1 cellular context compared by ENCODE assay signal in the genomic region with DNA sequence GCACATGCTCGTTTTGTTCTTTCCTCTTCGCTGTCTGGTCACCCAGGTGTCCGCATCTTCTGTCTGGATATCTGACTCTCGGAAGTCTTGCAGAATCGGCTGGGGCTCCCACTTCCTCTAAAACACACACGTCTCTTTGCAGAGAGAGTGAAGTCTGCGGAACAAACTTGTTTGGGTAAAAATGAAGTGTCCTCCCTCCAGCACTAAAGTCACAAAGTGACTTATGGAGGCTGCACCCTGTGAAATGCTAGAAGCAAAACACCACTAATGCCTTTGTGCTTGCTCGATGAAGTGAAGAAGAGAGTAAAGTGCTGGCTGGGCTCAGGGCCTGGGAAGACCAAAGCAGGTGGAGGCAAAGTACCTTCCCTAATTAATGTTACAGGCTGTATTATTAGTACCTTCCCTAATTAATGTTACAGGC.
A peak's percentile ranks its signal among the peaks of the same experiment; 100 is the strongest.
TF ChIP-seq lines count a peak whose summit lies in the region.

No MANE protein-coding gene starts in this region.

TF ChIP-seq in HEK293, 187 proteins besides CTCF, POLR2A, EP300 and RAD21 (continued from another document):
- TF ChIP-seq MZF1 (tag by site-specific recombination; IDR thresholded peaks at IDR 0.05; ENCODE audit: borderline replicate concordance) (peak; percentile 66; the same call in 1 of the 2 replicates), ZNF610 (tag by site-specific recombination; IDR thresholded peaks at IDR 0.05; ENCODE audit: borderline replicate concordance) (no peak), GLIS2 (tag by site-specific recombination; IDR thresholded peaks at IDR 0.05) (no peak), ZNF561 (tag by site-specific recombination; IDR thresholded peaks at IDR 0.05; ENCODE audit: borderline replicate concordance) (peak; percentile 21; the same call in 1 of the 2 replicates), ZNF701 (tag by site-specific recombination; IDR thresholded peaks at IDR 0.05) (no peak), ZNF558 (tag by site-specific recombination; IDR thresholded peaks at IDR 0.05) (no peak), ZNF501 (tag by site-specific recombination; IDR thresholded peaks at IDR 0.05) (no peak), ZEB2 (tag by site-specific recombination; IDR thresholded peaks at IDR 0.05) (no peak), SP7 (tag by site-specific recombination; IDR thresholded peaks at IDR 0.05) (no peak), ZBTB8A (tag by site-specific recombination; IDR thresholded peaks at IDR 0.05) (no peak), ZNF585B (tag by site-specific recombination; IDR thresholded peaks at IDR 0.05) (no peak), GLIS1 (tag by site-specific recombination; IDR thresholded peaks at IDR 0.05) (0 out of 2 replicates have a peak, but pooled peaks have one; percentile 6), FEZF1 (tag by site-specific recombination; IDR thresholded peaks at IDR 0.05) (peak; percentile 70), KLF1 (tag by site-specific recombination; IDR thresholded peaks at IDR 0.05) (no peak), ZNF777 (tag by site-specific recombination; IDR thresholded peaks at IDR 0.05; ENCODE audit: borderline replicate concordance) (no peak), SP2 (tag by site-specific recombination; IDR thresholded peaks at IDR 0.05) (no peak), TRIM28 (IDR thresholded peaks at IDR 0.05; ENCODE audit: borderline replicate concordance, low read length) (peak; percentile 41; the same call in 1 of the 2 replicates), WT1 (tag by site-specific recombination; IDR thresholded peaks at IDR 0.05) (peak; percentile 68), HOXA7 (CRISPR knock-in tag; IDR thresholded peaks at IDR 0.05; ENCODE audit: borderline replicate concordance) (no peak), ZBTB17 (tag by site-specific recombination; IDR thresholded peaks at IDR 0.05) (no peak), TCF7L2 (IDR thresholded peaks at IDR 0.05; ENCODE audit: borderline replicate concordance, low read depth, low read length) (no peak), ZNF311 (tag by site-specific recombination; IDR thresholded peaks at IDR 0.05; ENCODE audit: borderline replicate concordance) (no peak), ZNF664 (tag by site-specific recombination; IDR thresholded peaks at IDR 0.05) (no peak), ZNF404 (tag by site-specific recombination; IDR thresholded peaks at IDR 0.05) (no peak), ZNF114 (tag by site-specific recombination; IDR thresholded peaks at IDR 0.05) (no peak), ZNF48 (tag by site-specific recombination; IDR thresholded peaks at IDR 0.05) (no peak), ZNF2 (tag by site-specific recombination; IDR thresholded peaks at IDR 0.05) (no peak)
- TF ChIP-seq, protein P1, sequence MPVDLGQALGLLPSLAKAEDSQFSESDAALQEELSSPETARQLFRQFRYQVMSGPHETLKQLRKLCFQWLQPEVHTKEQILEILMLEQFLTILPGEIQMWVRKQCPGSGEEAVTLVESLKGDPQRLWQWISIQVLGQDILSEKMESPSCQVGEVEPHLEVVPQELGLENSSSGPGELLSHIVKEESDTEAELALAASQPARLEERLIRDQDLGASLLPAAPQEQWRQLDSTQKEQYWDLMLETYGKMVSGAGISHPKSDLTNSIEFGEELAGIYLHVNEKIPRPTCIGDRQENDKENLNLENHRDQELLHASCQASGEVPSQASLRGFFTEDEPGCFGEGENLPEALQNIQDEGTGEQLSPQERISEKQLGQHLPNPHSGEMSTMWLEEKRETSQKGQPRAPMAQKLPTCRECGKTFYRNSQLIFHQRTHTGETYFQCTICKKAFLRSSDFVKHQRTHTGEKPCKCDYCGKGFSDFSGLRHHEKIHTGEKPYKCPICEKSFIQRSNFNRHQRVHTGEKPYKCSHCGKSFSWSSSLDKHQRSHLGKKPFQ (tag by site-specific recombination; IDR thresholded peaks at IDR 0.05): no peak
- TF ChIP-seq, protein P2, sequence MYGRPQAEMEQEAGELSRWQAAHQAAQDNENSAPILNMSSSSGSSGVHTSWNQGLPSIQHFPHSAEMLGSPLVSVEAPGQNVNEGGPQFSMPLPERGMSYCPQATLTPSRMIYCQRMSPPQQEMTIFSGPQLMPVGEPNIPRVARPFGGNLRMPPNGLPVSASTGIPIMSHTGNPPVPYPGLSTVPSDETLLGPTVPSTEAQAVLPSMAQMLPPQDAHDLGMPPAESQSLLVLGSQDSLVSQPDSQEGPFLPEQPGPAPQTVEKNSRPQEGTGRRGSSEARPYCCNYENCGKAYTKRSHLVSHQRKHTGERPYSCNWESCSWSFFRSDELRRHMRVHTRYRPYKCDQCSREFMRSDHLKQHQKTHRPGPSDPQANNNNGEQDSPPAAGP (tag by site-specific recombination; IDR thresholded peaks at IDR 0.05): no peak
- TF ChIP-seq, protein P3, sequence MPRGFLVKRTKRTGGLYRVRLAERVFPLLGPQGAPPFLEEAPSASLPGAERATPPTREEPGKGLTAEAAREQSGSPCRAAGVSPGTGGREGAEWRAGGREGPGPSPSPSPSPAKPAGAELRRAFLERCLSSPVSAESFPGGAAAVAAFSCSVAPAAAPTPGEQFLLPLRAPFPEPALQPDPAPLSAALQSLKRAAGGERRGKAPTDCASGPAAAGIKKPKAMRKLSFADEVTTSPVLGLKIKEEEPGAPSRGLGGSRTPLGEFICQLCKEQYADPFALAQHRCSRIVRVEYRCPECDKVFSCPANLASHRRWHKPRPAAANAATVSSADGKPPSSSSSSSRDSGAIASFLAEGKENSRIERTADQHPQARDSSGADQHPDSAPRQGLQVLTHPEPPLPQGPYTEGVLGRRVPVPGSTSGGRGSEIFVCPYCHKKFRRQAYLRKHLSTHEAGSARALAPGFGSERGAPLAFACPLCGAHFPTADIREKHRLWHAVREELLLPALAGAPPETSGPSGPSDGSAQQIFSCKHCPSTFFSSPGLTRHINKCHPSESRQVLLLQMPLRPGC (tag by site-specific recombination; IDR thresholded peaks at IDR 0.05): no peak
- TF ChIP-seq, protein P4, sequence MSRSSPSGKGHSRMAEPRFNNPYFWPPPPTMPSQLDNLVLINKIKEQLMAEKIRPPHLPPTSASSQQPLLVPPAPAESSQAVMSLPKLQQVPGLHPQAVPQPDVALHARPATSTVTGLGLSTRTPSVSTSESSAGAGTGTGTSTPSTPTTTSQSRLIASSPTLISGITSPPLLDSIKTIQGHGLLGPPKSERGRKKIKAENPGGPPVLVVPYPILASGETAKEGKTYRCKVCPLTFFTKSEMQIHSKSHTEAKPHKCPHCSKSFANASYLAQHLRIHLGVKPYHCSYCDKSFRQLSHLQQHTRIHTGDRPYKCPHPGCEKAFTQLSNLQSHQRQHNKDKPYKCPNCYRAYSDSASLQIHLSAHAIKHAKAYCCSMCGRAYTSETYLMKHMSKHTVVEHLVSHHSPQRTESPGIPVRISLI (tag by site-specific recombination; IDR thresholded peaks at IDR 0.05): no peak
- TF ChIP-seq, protein P5, sequence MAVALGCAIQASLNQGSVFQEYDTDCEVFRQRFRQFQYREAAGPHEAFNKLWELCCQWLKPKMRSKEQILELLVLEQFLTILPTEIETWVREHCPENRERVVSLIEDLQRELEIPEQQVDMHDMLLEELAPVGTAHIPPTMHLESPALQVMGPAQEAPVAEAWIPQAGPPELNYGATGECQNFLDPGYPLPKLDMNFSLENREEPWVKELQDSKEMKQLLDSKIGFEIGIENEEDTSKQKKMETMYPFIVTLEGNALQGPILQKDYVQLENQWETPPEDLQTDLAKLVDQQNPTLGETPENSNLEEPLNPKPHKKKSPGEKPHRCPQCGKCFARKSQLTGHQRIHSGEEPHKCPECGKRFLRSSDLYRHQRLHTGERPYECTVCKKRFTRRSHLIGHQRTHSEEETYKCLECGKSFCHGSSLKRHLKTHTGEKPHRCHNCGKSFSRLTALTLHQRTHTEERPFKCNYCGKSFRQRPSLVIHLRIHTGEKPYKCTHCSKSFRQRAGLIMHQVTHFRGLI (tag by site-specific recombination; IDR thresholded peaks at IDR 0.05): peak; percentile 94
- TF ChIP-seq, protein P6, sequence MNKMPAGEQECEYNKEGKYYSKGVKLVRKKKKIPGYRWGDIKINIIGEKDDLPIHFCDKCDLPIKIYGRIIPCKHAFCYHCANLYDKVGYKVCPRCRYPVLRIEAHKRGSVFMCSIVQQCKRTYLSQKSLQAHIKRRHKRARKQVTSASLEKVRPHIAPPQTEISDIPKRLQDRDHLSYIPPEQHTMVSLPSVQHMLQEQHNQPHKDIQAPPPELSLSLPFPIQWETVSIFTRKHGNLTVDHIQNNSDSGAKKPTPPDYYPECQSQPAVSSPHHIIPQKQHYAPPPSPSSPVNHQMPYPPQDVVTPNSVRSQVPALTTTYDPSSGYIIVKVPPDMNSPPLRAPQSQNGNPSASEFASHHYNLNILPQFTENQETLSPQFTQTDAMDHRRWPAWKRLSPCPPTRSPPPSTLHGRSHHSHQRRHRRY (tag by site-specific recombination; IDR thresholded peaks at IDR 0.05): no peak
- TF ChIP-seq, protein P7, sequence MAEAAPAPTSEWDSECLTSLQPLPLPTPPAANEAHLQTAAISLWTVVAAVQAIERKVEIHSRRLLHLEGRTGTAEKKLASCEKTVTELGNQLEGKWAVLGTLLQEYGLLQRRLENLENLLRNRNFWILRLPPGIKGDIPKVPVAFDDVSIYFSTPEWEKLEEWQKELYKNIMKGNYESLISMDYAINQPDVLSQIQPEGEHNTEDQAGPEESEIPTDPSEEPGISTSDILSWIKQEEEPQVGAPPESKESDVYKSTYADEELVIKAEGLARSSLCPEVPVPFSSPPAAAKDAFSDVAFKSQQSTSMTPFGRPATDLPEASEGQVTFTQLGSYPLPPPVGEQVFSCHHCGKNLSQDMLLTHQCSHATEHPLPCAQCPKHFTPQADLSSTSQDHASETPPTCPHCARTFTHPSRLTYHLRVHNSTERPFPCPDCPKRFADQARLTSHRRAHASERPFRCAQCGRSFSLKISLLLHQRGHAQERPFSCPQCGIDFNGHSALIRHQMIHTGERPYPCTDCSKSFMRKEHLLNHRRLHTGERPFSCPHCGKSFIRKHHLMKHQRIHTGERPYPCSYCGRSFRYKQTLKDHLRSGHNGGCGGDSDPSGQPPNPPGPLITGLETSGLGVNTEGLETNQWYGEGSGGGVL (tag by site-specific recombination; IDR thresholded peaks at IDR 0.05): no peak
- TF ChIP-seq, protein P8, sequence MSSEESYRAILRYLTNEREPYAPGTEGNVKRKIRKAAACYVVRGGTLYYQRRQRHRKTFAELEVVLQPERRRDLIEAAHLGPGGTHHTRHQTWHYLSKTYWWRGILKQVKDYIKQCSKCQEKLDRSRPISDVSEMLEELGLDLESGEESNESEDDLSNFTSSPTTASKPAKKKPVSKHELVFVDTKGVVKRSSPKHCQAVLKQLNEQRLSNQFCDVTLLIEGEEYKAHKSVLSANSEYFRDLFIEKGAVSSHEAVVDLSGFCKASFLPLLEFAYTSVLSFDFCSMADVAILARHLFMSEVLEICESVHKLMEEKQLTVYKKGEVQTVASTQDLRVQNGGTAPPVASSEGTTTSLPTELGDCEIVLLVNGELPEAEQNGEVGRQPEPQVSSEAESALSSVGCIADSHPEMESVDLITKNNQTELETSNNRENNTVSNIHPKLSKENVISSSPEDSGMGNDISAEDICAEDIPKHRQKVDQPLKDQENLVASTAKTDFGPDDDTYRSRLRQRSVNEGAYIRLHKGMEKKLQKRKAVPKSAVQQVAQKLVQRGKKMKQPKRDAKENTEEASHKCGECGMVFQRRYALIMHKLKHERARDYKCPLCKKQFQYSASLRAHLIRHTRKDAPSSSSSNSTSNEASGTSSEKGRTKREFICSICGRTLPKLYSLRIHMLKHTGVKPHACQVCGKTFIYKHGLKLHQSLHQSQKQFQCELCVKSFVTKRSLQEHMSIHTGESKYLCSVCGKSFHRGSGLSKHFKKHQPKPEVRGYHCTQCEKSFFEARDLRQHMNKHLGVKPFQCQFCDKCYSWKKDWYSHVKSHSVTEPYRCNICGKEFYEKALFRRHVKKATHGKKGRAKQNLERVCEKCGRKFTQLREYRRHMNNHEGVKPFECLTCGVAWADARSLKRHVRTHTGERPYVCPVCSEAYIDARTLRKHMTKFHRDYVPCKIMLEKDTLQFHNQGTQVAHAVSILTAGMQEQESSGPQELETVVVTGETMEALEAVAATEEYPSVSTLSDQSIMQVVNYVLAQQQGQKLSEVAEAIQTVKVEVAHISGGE (tag by site-specific recombination; conservative IDR thresholded peaks at IDR 0.05; ENCODE audit: low read depth): no peak
